ENCODE assay signal across 7 cellular contexts in genomic region chr10:73711683-73712082, GRCh38. TPM values are rescaled to one million over a fixed set of nuclear protein-coding genes. Genes with fewer than 3 reads are reported as not detected.
"Had no signal": no experiment of that assay in that cellular context is flagged by ENCODE, and none has a peak within 500 bp of the region (broad histone marks: within the 10 kb centered on the region; RNA-seq: fewer than 3 reads in every experiment).

No MANE protein-coding gene starts in this region.

RNA-seq across cellular contexts. Expression of gene SYNPO2L, which starts 55.9 kb away (rescaled TPM):
- total RNA-seq: hepatocyte; left colon; mammary epithelial cell; natural killer cell treated with Interleukin-12 subunit alpha and Interleukin-12 subunit beta and Interleukin-15 and Interleukin-18, amount 100 ng/mL, for 72 hours; sigmoid colon; subcutaneous adipose tissue; thoracic aorta had no signal
